10 cellular contexts compared by ENCODE assay signal in the genomic region with DNA sequence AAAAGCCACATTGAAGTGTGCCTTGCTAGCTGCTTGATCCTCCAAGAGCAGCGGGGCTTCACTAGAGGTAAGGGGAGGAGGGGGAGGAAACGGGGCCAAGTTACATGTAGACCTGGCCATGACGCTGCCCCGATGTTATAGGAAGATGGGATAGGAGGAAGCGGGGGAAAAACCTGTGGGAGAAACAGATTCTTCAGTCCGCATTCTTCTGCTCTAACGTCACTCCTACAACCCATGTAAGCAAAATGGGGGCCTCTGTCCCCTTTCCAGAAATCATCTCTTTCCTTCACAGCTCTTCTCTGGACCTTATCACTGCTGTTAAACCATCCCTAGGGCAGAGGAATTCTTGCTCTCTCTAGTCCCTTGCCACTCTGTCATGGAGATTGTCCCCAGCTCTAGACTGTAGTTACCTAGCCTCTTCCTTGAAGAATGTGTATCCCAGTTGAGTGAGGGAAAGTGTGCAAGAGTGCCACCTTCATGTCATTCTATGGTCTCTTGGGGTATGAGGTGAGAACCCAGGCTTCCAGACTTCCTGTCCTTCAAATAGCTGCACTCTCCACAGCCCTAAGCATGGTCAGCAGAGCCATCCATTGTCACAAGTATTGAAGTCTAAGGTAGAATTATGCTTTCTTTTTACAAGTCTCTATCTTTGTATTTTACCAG. TPM values are rescaled to one million over a fixed set of nuclear protein-coding genes. Genes with fewer than 3 reads are reported as not detected.
DNase-seq lines count a peak whose midpoint lies in the region; ATAC-seq, FAIRE-seq and TF ChIP-seq lines count a peak whose summit lies in the region.
"Had no signal": no experiment of that assay in that cellular context is flagged by ENCODE, and none has a peak within 500 bp of the region (broad histone marks: within the 10 kb centered on the region; RNA-seq: fewer than 3 reads in every experiment).

No MANE protein-coding gene starts in this region.

- CTCF ChIA-PET in GM10248 (lab: Yijun Ruan, JAX) = interaction anchor here (0.9 to 14.0 kb wide), 6 partner anchors 9 to 199 kb away, joined by 3 to 247 read pairs (median 22); a partner anchor contains a TSS

- DNase-seq in GM10248 (ENCODE audit: extremely low spot score) (no peak), OCI-M1 (lab: John Stamatoyannopoulos, UW) (peak; percentile 39), esophagus muscularis mucosa (ENCODE audit: extremely low spot score) (no peak), sigmoid colon (no peak), urothelium cell line (ENCODE audit: low spot score) (no peak), epidermal melanocyte (ENCODE audit: insufficient read length, low spot score) (no peak), sciatic nerve (ENCODE audit: low spot score) (no peak)
- DNase-seq in activated T-helper 2 cell treated with anti-CD3 and anti-CD28 coated beads, Interferon-gamma antibody, Interleukin-2, Interleukin-4, amounts not matched to agents 10 μg/mL and 5 μg/mL and 100 μg/mL, durations not matched to agents 14 hours and 24 hours and 36 hours (ENCODE audit: low spot score) = no peak
- DNase-seq: NCI-H1930 had no signal

- H3K36me3 Mint-ChIP-seq in activated T-helper 2 cell treated with anti-CD3 and anti-CD28 coated beads, Interferon-gamma antibody, Interleukin-2, Interleukin-4, amounts not matched to agents 10 μg/mL and 5 μg/mL and 100 μg/mL, durations not matched to agents 14 hours and 24 hours and 36 hours (ENCODE audit: low read depth) = peaks cover 40% of the 10 kb centered on the region

- no peaks in the 10 kb centered on the region for H3K9me3 Mint-ChIP-seq in activated T-helper 2 cell treated with anti-CD3 and anti-CD28 coated beads, Interferon-gamma antibody, Interleukin-2, Interleukin-4, amounts not matched to agents 10 μg/mL and 5 μg/mL and 100 μg/mL, durations not matched to agents 14 hours and 24 hours and 36 hours

- H3K27ac ChIP-seq in esophagus muscularis mucosa (replicated peaks in 1 of 4) (peak overlapping the region; percentile 93 to 99 (median 99)), sigmoid colon (peak overlapping the region; percentile 98 to 100 (median 99))

- TF ChIP-seq POLR2A in esophagus muscularis mucosa (IDR thresholded peaks at IDR 0.05; ENCODE audit: low read depth) (no peak), sigmoid colon (IDR thresholded peaks at IDR 0.05) (no peak)

- ATAC-seq in sciatic nerve = no peak

- H3K27me3 ChIP-seq in esophagus muscularis mucosa (no peaks in the 10 kb centered on the region), sigmoid colon (no peaks in the 10 kb centered on the region)

- intact Hi-C loops in esophagus muscularis mucosa (cut with DNase I) (no loop called here), sigmoid colon (cut with DNase I) (loop anchor here (5.0 kb wide), 1 partner anchor 121 kb away; a partner anchor contains a TSS), sciatic nerve (cut with DNase I) (no loop called here)
- intact Hi-C loops in activated T-helper 2 cell treated with anti-CD3 and anti-CD28 coated beads, Interferon-gamma antibody, Interleukin-2, Interleukin-4, amounts not matched to agents 10 μg/mL and 5 μg/mL and 100 μg/mL, durations not matched to agents 14 hours and 24 hours and 36 hours (cut with micrococcal nuclease) = loop anchor here (10.0 kb wide), 1 partner anchor 266 kb away; a partner anchor contains a TSS

- no peak for FAIRE-seq in urothelium cell line (lab: Jason Lieb, UNC)
- FAIRE-seq: endothelial cell of umbilical vein had no signal

- H3K4me1 Mint-ChIP-seq in activated T-helper 2 cell treated with anti-CD3 and anti-CD28 coated beads, Interferon-gamma antibody, Interleukin-2, Interleukin-4, amounts not matched to agents 10 μg/mL and 5 μg/mL and 100 μg/mL, durations not matched to agents 14 hours and 24 hours and 36 hours (ENCODE audit: low read depth) = peaks cover 56% of the 10 kb centered on the region

- H3K4me3 Mint-ChIP-seq in activated T-helper 2 cell treated with anti-CD3 and anti-CD28 coated beads, Interferon-gamma antibody, Interleukin-2, Interleukin-4, amounts not matched to agents 10 μg/mL and 5 μg/mL and 100 μg/mL, durations not matched to agents 14 hours and 24 hours and 36 hours (ENCODE audit: low read depth) = no peak overlapping the region

- no peak overlapping the region for H3K27ac Mint-ChIP-seq in activated T-helper 2 cell treated with anti-CD3 and anti-CD28 coated beads, Interferon-gamma antibody, Interleukin-2, Interleukin-4, amounts not matched to agents 10 μg/mL and 5 μg/mL and 100 μg/mL, durations not matched to agents 14 hours and 24 hours and 36 hours

- 41% methylated on average over 7 of the region's 7 CpGs for WGBS in esophagus muscularis mucosa
- WGBS in sigmoid colon, 2 donors = 50 to 78% methylated on average over 7 of the region's 7 CpGs

- no peaks in the 10 kb centered on the region for H3K27me3 Mint-ChIP-seq in activated T-helper 2 cell treated with anti-CD3 and anti-CD28 coated beads, Interferon-gamma antibody, Interleukin-2, Interleukin-4, amounts not matched to agents 10 μg/mL and 5 μg/mL and 100 μg/mL, durations not matched to agents 14 hours and 24 hours and 36 hours (ENCODE audit: low read depth)

- POLR2A ChIA-PET in GM10248 (lab: Yijun Ruan, JAX) = interaction anchor here (0.6 to 5.2 kb wide), 6 partner anchors 10 to 280 kb away, joined by 3 to 29 read pairs (median 4); a partner anchor contains a TSS

- TF ChIP-seq EP300 in esophagus muscularis mucosa (IDR thresholded peaks at IDR 0.05) = no peak
- no peak for TF ChIP-seq EP300 in sigmoid colon (IDR thresholded peaks at IDR 0.05)

- H3K9me3 ChIP-seq in esophagus muscularis mucosa (no peaks in the 10 kb centered on the region), sigmoid colon (no peaks in the 10 kb centered on the region)

- H3K4me1 ChIP-seq in esophagus muscularis mucosa (peaks cover 22 to 97% (median 96%) of the 10 kb centered on the region in 4 donors), sigmoid colon (peaks cover 0 to 98% (median 93%) of the 10 kb centered on the region in 4 donors)

- TF ChIP-seq CTCF in GM10248 (IDR thresholded peaks at IDR 0.05; ENCODE audit: control extremely low read depth, extremely low read depth, low read depth, missing control alignments) (peak; percentile 9), esophagus muscularis mucosa (IDR thresholded peaks at IDR 0.05) (no peak), sigmoid colon (IDR thresholded peaks at IDR 0.05) (no peak)

- H3K36me3 ChIP-seq in esophagus muscularis mucosa = peaks cover 21 to 41% (median 40%) of the 10 kb centered on the region in 4 donors
- H3K36me3 ChIP-seq in sigmoid colon = peaks cover 20 to 39% (median 28%) of the 10 kb centered on the region in 4 donors

- H3K4me3 ChIP-seq in esophagus muscularis mucosa = no peak overlapping the region
- H3K4me3 ChIP-seq in sigmoid colon = no peak overlapping the region

RNA-seq across cellular contexts. Expression of a gene that starts 11.4 kb away (rescaled TPM):
- total RNA-seq in esophagus muscularis mucosa (100 to 1,000 TPM; 294 to 426 (median 337) TPM), sigmoid colon (100 to 1,000 TPM; 251 to 402 (median 338) TPM), sciatic nerve (53.4 TPM)
- 10 to 100 TPM; 14.1 to 65.0 (median 28.2) TPM for polyA plus RNA-seq in sigmoid colon
- total RNA-seq in activated T-helper 2 cell treated with anti-CD3 and anti-CD28 coated beads, Interferon-gamma antibody, Interleukin-2, Interleukin-4, amounts not matched to agents 10 μg/mL and 5 μg/mL and 100 μg/mL, durations not matched to agents 14 hours and 24 hours and 36 hours = 29.3 and 31.2 TPM in 2 replicates

Comparison
In these comparisons a context has a peak if more than half of its experiments do, and no peak if none do; other contexts are left out.
1. intact Hi-C loops: an anchor here in sigmoid colon (5.0 kb wide) and activated T-helper 2 cell treated with anti-CD3 and anti-CD28 coated beads, Interferon-gamma antibody, Interleukin-2, Interleukin-4, amounts not matched to agents 10 μg/mL and 5 μg/mL and 100 μg/mL, durations not matched to agents 14 hours and 24 hours and 36 hours (10.0 kb wide); none called in esophagus muscularis mucosa and sciatic nerve.